Comparison of ENCODE assay signal across 9 cellular contexts in the genomic region with DNA sequence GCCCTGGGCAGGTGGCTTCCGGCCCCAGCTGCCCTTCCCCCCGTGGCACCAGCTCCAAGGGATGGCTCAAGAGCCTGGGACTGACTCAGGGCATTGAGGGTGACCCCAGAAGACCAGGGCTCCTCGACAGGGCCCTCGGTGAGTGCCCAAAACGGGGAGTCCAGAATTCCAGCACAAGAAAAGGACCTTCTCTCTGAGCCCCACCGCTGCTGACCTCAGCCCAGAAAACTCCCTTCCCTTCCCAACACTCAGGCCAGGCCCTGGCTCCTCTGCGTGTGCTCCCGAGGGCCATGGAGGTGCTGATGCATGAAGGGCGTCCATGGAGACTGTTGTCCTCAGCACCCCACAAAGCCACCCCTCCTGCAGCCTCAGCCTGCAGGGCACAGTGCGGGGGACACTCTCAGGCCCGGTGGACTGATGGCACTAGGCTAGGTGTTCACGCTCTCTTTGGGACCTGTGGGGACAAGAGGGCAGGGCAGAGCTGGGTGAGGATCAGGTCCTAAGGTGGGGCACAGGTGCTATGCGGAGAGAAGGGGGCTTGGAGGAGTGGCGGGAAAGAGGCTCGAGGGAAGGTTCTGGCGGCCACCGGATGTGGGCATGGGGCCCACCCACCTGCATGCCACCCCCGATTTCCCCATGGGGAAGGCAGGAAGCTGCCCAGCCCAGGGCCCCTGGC. TPM values are rescaled to one million over a fixed set of nuclear protein-coding genes. Genes with fewer than 3 reads are reported as not detected.
DNase-seq lines count a peak whose midpoint lies in the region; ATAC-seq, FAIRE-seq and TF ChIP-seq lines count a peak whose summit lies in the region.
"Had no signal": no experiment of that assay in that cellular context is flagged by ENCODE, and none has a peak within 500 bp of the region (broad histone marks: within the 10 kb centered on the region; RNA-seq: fewer than 3 reads in every experiment).

No MANE protein-coding gene starts in this region.

- 0 out of 2 replicates have a peak, but pooled peaks cover 8% of the 10 kb centered on the region for H3K9me2 ChIP-seq in GM23338 (ENCODE audit: insufficient read depth)

- H3K4me3 ChIP-seq in small intestine (ENCODE audit: low read depth in 1 of 2, low read length in 2 of 2) (peak overlapping the region; percentile 31 to 67), GM23338 (no peak overlapping the region)

- no peaks in the 10 kb centered on the region for H3K9me3 ChIP-seq in small intestine (ENCODE audit: control insufficient read depth, low read depth)

- ATAC-seq in activated naive CD8-positive, alpha-beta T cell treated with anti-CD3 and anti-CD28 coated beads, Interleukin-2, amount 50 U/mL, for 24 hours, result no peak
- ATAC-seq in GM23338, result no peak

- H3K9me3 Mint-ChIP-seq in activated naive CD8-positive, alpha-beta T cell treated with anti-CD3 and anti-CD28 coated beads, Interleukin-2, amount 50 U/mL, for 24 hours, result no peaks in the 10 kb centered on the region
- no peaks in the 10 kb centered on the region for H3K9me3 Mint-ChIP-seq in GM23338

- H3K27ac ChIP-seq in small intestine (ENCODE audit: low read depth in 1 of 2, low read length in 1 of 2) (peak overlapping the region; percentile 49 to 69), GM23338 (ENCODE audit: low read depth) (no peak overlapping the region)

- no peaks in the 10 kb centered on the region for H3K36me3 ChIP-seq in small intestine (ENCODE audit: control insufficient read depth in 2 of 2, insufficient read depth in 2 of 2, low read length in 2 of 2)
- no peaks in the 10 kb centered on the region for H3K36me3 ChIP-seq in GM23338 (ENCODE audit: insufficient read depth)

- DNase-seq in D721Med (ENCODE audit: insufficient read length, low spot score) (peak; percentile 18), NOMO-1 treated with dmso at 0.1 percent for 144 hours (lab: John Stamatoyannopoulos, UW; ENCODE audit: unreplicated experiment) (peak; percentile 74), small intestine (no peak), amygdala (lab: John Stamatoyannopoulos, UW) (no peak), SW 1271 (lab: John Stamatoyannopoulos, UW) (no peak), GM23338 (ENCODE audit: low spot score) (no peak), T1000 (lab: John Stamatoyannopoulos, UW) (no peak)
- DNase-seq in activated naive CD8-positive, alpha-beta T cell treated with anti-CD3 and anti-CD28 coated beads, Interleukin-2, amount 50 U/mL, for 24 hours, result peak; percentile 86

- H3K27ac Mint-ChIP-seq in activated naive CD8-positive, alpha-beta T cell treated with anti-CD3 and anti-CD28 coated beads, Interleukin-2, amount 50 U/mL, for 24 hours, result peak overlapping the region; percentile 98
- no peak overlapping the region for H3K27ac Mint-ChIP-seq in GM23338

- peak overlapping the region; percentile 99 for H3K4me3 Mint-ChIP-seq in activated naive CD8-positive, alpha-beta T cell treated with anti-CD3 and anti-CD28 coated beads, Interleukin-2, amount 50 U/mL, for 24 hours
- H3K4me3 Mint-ChIP-seq in GM23338, result no peak overlapping the region

- H3K4me1 Mint-ChIP-seq in activated naive CD8-positive, alpha-beta T cell treated with anti-CD3 and anti-CD28 coated beads, Interleukin-2, amount 50 U/mL, for 24 hours, result peaks cover 78% of the 10 kb centered on the region
- peaks cover 67% of the 10 kb centered on the region for H3K4me1 Mint-ChIP-seq in GM23338

- H3K27me3 Mint-ChIP-seq in activated naive CD8-positive, alpha-beta T cell treated with anti-CD3 and anti-CD28 coated beads, Interleukin-2, amount 50 U/mL, for 24 hours, result peaks cover 15% of the 10 kb centered on the region
- peaks cover 34% of the 10 kb centered on the region for H3K27me3 Mint-ChIP-seq in GM23338 (ENCODE audit: insufficient read depth, low read depth, poor library complexity)

- FAIRE-seq in D721Med (lab: Jason Lieb, UNC) (no peak), small intestine (lab: Jason Lieb, UNC) (no peak)
- FAIRE-seq: bronchial epithelial cell had no signal

- no peak overlapping the region for H3K4me2 ChIP-seq in GM23338

- H3K27me3 ChIP-seq in small intestine (ENCODE audit: control insufficient read depth in 2 of 2, insufficient read depth in 2 of 2, low read length in 2 of 2), result no peaks in the 10 kb centered on the region
- H3K27me3 ChIP-seq in GM23338 (ENCODE audit: insufficient read depth), result no peaks in the 10 kb centered on the region

- H2AFZ ChIP-seq in GM23338, result no peak overlapping the region

- H4K20me1 ChIP-seq in GM23338 (replicated peaks; ENCODE audit: insufficient read depth), result no peaks in the 10 kb centered on the region

- no peaks in the 10 kb centered on the region for H3K79me2 ChIP-seq in GM23338 (replicated peaks; ENCODE audit: insufficient read depth)

- peaks cover 3% of the 10 kb centered on the region; the same call in 1 of the 2 replicates for H3F3A ChIP-seq in GM23338 (replicated peaks; ENCODE audit: low read depth)

- WGBS in small intestine, 3 donors, result 56 to 73% (median 68%) methylated on average over 17 to 18 of the region's 18 CpGs

- peaks cover 0 to 4% of the 10 kb centered on the region in 2 donors for H3K4me1 ChIP-seq in small intestine (ENCODE audit: control insufficient read depth in 2 of 2, insufficient read depth in 1 of 2, low read depth in 1 of 2, low read length in 1 of 2)
- peaks cover 41% of the 10 kb centered on the region for H3K4me1 ChIP-seq in GM23338 (ENCODE audit: insufficient read depth)

- peaks cover 42% of the 10 kb centered on the region for H3K36me3 Mint-ChIP-seq in activated naive CD8-positive, alpha-beta T cell treated with anti-CD3 and anti-CD28 coated beads, Interleukin-2, amount 50 U/mL, for 24 hours (ENCODE audit: low read depth)
- no peaks in the 10 kb centered on the region for H3K36me3 Mint-ChIP-seq in GM23338 (ENCODE audit: low read depth)

- TF ChIP-seq CTCF in D721Med (IDR thresholded peaks at IDR 0.05; ENCODE audit: insufficient read depth, missing control alignments) (no peak), GM23338 (conservative IDR thresholded peaks at IDR 0.05; ENCODE audit: low read depth in 2 of 2) (no peak)

TF ChIP-seq in GM23338, 12 proteins besides CTCF, POLR2A, EP300 and RAD21:
- TF ChIP-seq STAT1 (IDR thresholded peaks at IDR 0.05; ENCODE audit: unreplicated experiment) (no peak), EZH2 (IDR thresholded peaks at IDR 0.05; ENCODE audit: low read depth, unreplicated experiment) (no peak)
TF ChIP-seq in GM23338: peak in this region for 0.

RNA-seq across cellular contexts. Expression of a gene that starts 4.3 kb away (rescaled TPM):
- polyA plus RNA-seq in small intestine (1 to 10 TPM in 2 of 3 donors, under 1 TPM in 1; 0.89 to 3.1 (median 2.2) TPM), GM23338 (2016; fragmentation: Nextera tagmentation; extraction: Ambion mirVana) (6.3 and 7.3 TPM in 2 replicates)
- 11.8 and 12.9 TPM in 2 replicates for total RNA-seq in GM23338 (2014; rRNA removed; shearing (Covaris generic))

RNA-seq across cellular contexts. Expression of a gene that starts 19.1 kb away (rescaled TPM):
- polyA plus RNA-seq in small intestine, result 10 to 100 TPM; 70.3 to 79.8 (median 79.6) TPM
- 82.2 and 87.0 TPM in 2 replicates for total RNA-seq in GM23338 (2014; rRNA removed; shearing (Covaris generic))
- polyA plus RNA-seq in GM23338 (2016; fragmentation: Nextera tagmentation; extraction: Ambion mirVana), result 73.9 and 83.7 TPM in 2 replicates

RNA-seq across cellular contexts. Expression of a gene that starts 52.1 kb away (rescaled TPM):
- polyA plus RNA-seq in small intestine (under 1 TPM in 1 of 3 donors, not detected in 2; 0.12 TPM), GM23338 (2016; fragmentation: Nextera tagmentation; extraction: Ambion mirVana) (0.08 TPM in 1 of 2 replicates, not detected in the other)
- total RNA-seq in GM23338 (2014; rRNA removed; shearing (Covaris generic)), result 0.12 TPM in 1 of 2 replicates, not detected in the other
- total RNA-seq: bronchial epithelial cell had no signal

Comparison
In these comparisons a context has a peak if more than half of its experiments do, and no peak if none do; other contexts are left out.
1. DNase-seq: peak in D721Med (single experiment), NOMO-1 treated with dmso at 0.1 percent for 144 hours (single experiment) and activated naive CD8-positive, alpha-beta T cell treated with anti-CD3 and anti-CD28 coated beads, Interleukin-2, amount 50 U/mL, for 24 hours (single experiment); none in small intestine (single experiment), amygdala (0 of 56), SW 1271 (0 of 2), GM23338 (single experiment) and T1000 (single experiment).